Comparison of ENCODE assay signal across 1 cellular context in genomic region chr11:125552927-125553326, GRCh38.
TF ChIP-seq lines count a peak whose summit lies in the region.

No MANE protein-coding gene starts in this region.

TF ChIP-seq in K562, 482 proteins besides CTCF, POLR2A, EP300 and RAD21 (continued from another document and continues in another):
- TF ChIP-seq ZNF449 (CRISPR knock-in tag; IDR thresholded peaks at IDR 0.05) (peak; percentile 53; the same call in 1 of the 2 replicates), BMI1 (IDR thresholded peaks at IDR 0.05; ENCODE audit: low read length) (no peak), NFIC (IDR thresholded peaks at IDR 0.05) (peak; percentile 94), SREBF2 (CRISPR knock-in tag; IDR thresholded peaks at IDR 0.05) (no peak), ZNF77 (CRISPR knock-in tag; IDR thresholded peaks at IDR 0.05) (no peak), ZNF766 (CRISPR knock-in tag; conservative IDR thresholded peaks at IDR 0.05) (peak; percentile 72; the same call in 1 of the 2 replicates), HDAC1 (IDR thresholded peaks at IDR 0.05) (peak; percentile 34 to 94; a peak in 3 of 4 replicates), ARID4B (CRISPR knock-in tag; IDR thresholded peaks at IDR 0.05) (no peak), PRPF4 (IDR thresholded peaks at IDR 0.05; ENCODE audit: insufficient read depth, low read depth, low read length, poor library complexity, severe bottlenecking) (no peak), SP2 (IDR thresholded peaks at IDR 0.05; ENCODE audit: extremely low read depth, low read depth, low read length, poor library complexity, severe bottlenecking) (no peak), E2F3 (CRISPR knock-in tag; IDR thresholded peaks at IDR 0.05) (no peak), KAT8 (IDR thresholded peaks at IDR 0.05; ENCODE audit: low read depth) (no peak), SMARCA5 (IDR thresholded peaks at IDR 0.05) (no peak), TCF15 (CRISPR knock-in tag; IDR thresholded peaks at IDR 0.05) (no peak), FOXK1 (CRISPR knock-in tag; IDR thresholded peaks at IDR 0.05; ENCODE audit: borderline replicate concordance) (no peak), SMC3 (conservative IDR thresholded peaks at IDR 0.05; ENCODE audit: insufficient read depth, low read depth, low read length) (no peak), CBFA2T2 (conservative IDR thresholded peaks at IDR 0.05) (peak; percentile 99), SNAPC5 (CRISPR knock-in tag; IDR thresholded peaks at IDR 0.05) (no peak), MTA2 (IDR thresholded peaks at IDR 0.05; ENCODE audit: low read depth) (peak; percentile 97), ZNF282 (CRISPR knock-in tag; IDR thresholded peaks at IDR 0.05) (no peak), STAT5B (CRISPR knock-in tag; IDR thresholded peaks at IDR 0.05) (no peak), SP1 (CRISPR knock-in tag; IDR thresholded peaks at IDR 0.05) (no peak), PPARD (CRISPR knock-in tag; IDR thresholded peaks at IDR 0.05) (no peak), NR2F6 (CRISPR knock-in tag; IDR thresholded peaks at IDR 0.05) (no peak), ZNF764 (CRISPR knock-in tag; IDR thresholded peaks at IDR 0.05; ENCODE audit: low read depth) (no peak), ZBED1 (IDR thresholded peaks at IDR 0.05) (peak; percentile 37; the same call in 1 of the 2 replicates), GATAD2A (IDR thresholded peaks at IDR 0.05) (peak; percentile 92), DIDO1 (tag; IDR thresholded peaks at IDR 0.05; ENCODE audit: low read depth) (0 out of 2 replicates have a peak, but pooled peaks have one; percentile 37), ZC3H11A (IDR thresholded peaks at IDR 0.05; ENCODE audit: low read depth, low read length) (no peak), ZNF224 (CRISPR knock-in tag; IDR thresholded peaks at IDR 0.05) (no peak), KDM2B (CRISPR knock-in tag; IDR thresholded peaks at IDR 0.05) (no peak), NCOA6 (IDR thresholded peaks at IDR 0.05) (no peak), ZKSCAN1 (IDR thresholded peaks at IDR 0.05; ENCODE audit: low read depth, low read length) (peak; percentile 54; the same call in 1 of the 2 replicates), ZNF436 (CRISPR knock-in tag; IDR thresholded peaks at IDR 0.05) (no peak), NRF1 (conservative IDR thresholded peaks at IDR 0.05 in 1 of 2, IDR thresholded peaks at IDR 0.05 in 1 of 2) (no peak), PTTG1 (tag; IDR thresholded peaks at IDR 0.05; ENCODE audit: low read depth) (no peak), FOXJ3 (CRISPR knock-in tag; IDR thresholded peaks at IDR 0.05) (no peak), WHSC1 (IDR thresholded peaks at IDR 0.05; ENCODE audit: low read length) (no peak), NR3C1 (CRISPR knock-in tag; IDR thresholded peaks at IDR 0.05) (no peak), GTF2A2 (tag; IDR thresholded peaks at IDR 0.05) (no peak), MCM3 (IDR thresholded peaks at IDR 0.05) (no peak), SMAD1 (IDR thresholded peaks at IDR 0.05; ENCODE audit: low read depth, low read length, partially characterized antibody) (peak; percentile 87), MYBL2 (IDR thresholded peaks at IDR 0.05; ENCODE audit: low read depth) (no peak), MYBL2 (CRISPR knock-in tag; IDR thresholded peaks at IDR 0.05; ENCODE audit: borderline replicate concordance) (no peak), ZSCAN32 (CRISPR knock-in tag; IDR thresholded peaks at IDR 0.05) (no peak), SMARCC2 (IDR thresholded peaks at IDR 0.05; ENCODE audit: low read depth) (peak; percentile 97), ZNF165 (CRISPR knock-in tag; IDR thresholded peaks at IDR 0.05; ENCODE audit: borderline replicate concordance) (no peak), ZNF431 (CRISPR knock-in tag; IDR thresholded peaks at IDR 0.05) (no peak), EGR1 (conservative IDR thresholded peaks at IDR 0.05) (peak; percentile 87)
- TF ChIP-seq, protein P1, sequence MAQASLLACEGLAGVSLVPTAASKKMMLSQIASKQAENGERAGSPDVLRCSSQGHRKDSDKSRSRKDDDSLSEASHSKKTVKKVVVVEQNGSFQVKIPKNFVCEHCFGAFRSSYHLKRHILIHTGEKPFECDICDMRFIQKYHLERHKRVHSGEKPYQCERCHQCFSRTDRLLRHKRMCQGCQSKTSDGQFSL (CRISPR knock-in tag; IDR thresholded peaks at IDR 0.05): no peak
- TF ChIP-seq, protein P1 (tag; IDR thresholded peaks at IDR 0.05): no peak
- TF ChIP-seq, protein P2, sequence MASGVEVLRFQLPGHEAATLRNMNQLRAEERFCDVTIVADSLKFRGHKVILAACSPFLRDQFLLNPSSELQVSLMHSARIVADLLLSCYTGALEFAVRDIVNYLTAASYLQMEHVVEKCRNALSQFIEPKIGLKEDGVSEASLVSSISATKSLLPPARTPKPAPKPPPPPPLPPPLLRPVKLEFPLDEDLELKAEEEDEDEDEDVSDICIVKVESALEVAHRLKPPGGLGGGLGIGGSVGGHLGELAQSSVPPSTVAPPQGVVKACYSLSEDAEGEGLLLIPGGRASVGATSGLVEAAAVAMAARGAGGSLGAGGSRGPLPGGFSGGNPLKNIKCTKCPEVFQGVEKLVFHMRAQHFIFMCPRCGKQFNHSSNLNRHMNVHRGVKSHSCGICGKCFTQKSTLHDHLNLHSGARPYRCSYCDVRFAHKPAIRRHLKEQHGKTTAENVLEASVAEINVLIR (CRISPR knock-in tag; IDR thresholded peaks at IDR 0.05): no peak
- TF ChIP-seq, protein P3, sequence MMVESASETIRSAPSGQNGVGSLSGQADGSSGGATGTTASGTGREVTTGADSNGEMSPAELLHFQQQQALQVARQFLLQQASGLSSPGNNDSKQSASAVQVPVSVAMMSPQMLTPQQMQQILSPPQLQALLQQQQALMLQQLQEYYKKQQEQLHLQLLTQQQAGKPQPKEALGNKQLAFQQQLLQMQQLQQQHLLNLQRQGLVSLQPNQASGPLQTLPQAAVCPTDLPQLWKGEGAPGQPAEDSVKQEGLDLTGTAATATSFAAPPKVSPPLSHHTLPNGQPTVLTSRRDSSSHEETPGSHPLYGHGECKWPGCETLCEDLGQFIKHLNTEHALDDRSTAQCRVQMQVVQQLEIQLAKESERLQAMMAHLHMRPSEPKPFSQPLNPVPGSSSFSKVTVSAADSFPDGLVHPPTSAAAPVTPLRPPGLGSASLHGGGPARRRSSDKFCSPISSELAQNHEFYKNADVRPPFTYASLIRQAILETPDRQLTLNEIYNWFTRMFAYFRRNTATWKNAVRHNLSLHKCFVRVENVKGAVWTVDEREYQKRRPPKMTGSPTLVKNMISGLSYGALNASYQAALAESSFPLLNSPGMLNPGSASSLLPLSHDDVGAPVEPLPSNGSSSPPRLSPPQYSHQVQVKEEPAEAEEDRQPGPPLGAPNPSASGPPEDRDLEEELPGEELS (CRISPR knock-in tag; IDR thresholded peaks at IDR 0.05; ENCODE audit: borderline replicate concordance): no peak
- TF ChIP-seq, protein P4, sequence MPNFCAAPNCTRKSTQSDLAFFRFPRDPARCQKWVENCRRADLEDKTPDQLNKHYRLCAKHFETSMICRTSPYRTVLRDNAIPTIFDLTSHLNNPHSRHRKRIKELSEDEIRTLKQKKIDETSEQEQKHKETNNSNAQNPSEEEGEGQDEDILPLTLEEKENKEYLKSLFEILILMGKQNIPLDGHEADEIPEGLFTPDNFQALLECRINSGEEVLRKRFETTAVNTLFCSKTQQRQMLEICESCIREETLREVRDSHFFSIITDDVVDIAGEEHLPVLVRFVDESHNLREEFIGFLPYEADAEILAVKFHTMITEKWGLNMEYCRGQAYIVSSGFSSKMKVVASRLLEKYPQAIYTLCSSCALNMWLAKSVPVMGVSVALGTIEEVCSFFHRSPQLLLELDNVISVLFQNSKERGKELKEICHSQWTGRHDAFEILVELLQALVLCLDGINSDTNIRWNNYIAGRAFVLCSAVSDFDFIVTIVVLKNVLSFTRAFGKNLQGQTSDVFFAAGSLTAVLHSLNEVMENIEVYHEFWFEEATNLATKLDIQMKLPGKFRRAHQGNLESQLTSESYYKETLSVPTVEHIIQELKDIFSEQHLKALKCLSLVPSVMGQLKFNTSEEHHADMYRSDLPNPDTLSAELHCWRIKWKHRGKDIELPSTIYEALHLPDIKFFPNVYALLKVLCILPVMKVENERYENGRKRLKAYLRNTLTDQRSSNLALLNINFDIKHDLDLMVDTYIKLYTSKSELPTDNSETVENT (CRISPR knock-in tag; IDR thresholded peaks at IDR 0.05): no peak
- TF ChIP-seq, protein P5, sequence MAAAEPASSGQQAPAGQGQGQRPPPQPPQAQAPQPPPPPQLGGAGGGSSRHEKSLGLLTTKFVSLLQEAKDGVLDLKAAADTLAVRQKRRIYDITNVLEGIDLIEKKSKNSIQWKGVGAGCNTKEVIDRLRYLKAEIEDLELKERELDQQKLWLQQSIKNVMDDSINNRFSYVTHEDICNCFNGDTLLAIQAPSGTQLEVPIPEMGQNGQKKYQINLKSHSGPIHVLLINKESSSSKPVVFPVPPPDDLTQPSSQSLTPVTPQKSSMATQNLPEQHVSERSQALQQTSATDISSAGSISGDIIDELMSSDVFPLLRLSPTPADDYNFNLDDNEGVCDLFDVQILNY (CRISPR knock-in tag; IDR thresholded peaks at IDR 0.05): no peak
- TF ChIP-seq, protein P6, sequence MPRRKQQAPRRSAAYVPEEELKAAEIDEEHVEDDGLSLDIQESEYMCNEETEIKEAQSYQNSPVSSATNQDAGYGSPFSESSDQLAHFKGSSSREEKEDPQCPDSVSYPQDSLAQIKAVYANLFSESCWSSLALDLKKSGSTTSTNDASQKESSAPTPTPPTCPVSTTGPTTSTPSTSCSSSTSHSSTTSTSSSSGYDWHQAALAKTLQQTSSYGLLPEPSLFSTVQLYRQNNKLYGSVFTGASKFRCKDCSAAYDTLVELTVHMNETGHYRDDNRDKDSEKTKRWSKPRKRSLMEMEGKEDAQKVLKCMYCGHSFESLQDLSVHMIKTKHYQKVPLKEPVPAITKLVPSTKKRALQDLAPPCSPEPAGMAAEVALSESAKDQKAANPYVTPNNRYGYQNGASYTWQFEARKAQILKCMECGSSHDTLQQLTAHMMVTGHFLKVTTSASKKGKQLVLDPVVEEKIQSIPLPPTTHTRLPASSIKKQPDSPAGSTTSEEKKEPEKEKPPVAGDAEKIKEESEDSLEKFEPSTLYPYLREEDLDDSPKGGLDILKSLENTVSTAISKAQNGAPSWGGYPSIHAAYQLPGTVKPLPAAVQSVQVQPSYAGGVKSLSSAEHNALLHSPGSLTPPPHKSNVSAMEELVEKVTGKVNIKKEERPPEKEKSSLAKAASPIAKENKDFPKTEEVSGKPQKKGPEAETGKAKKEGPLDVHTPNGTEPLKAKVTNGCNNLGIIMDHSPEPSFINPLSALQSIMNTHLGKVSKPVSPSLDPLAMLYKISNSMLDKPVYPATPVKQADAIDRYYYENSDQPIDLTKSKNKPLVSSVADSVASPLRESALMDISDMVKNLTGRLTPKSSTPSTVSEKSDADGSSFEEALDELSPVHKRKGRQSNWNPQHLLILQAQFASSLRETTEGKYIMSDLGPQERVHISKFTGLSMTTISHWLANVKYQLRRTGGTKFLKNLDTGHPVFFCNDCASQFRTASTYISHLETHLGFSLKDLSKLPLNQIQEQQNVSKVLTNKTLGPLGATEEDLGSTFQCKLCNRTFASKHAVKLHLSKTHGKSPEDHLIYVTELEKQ (CRISPR knock-in tag; IDR thresholded peaks at IDR 0.05): no peak
